In the genomic region with DNA sequence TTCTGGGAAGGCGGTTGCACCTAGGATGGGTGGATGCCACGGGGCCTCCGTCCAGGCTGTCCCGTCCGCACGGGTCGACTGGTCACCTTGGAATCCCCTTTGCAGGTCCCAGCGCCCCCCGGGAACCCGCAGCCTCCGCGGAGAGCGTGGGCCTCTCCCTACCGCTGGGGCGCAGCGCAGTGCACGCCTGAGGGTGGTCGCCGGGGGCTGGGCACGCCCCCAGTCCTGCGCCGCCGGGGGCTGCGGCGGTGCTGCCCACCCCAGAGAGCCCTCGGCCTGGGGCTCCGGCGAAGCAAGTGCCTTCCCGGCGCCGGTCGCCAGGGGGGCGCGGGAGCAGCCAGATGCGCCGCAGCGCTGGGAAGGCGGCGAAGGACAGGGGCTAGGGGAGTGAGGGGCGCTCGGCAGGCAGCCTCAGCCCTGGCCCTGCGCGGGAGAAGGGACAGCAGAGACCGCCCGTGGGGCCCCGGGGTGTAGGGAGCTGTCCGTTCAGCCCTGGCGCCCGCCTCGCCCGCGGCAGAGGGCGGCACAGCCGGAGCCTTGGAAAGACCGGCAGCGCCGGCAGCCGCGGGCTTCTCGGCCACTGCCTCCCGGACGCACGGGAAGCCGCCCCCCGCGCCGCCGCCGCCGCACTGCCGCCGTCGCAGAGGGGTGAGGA, we compare ENCODE assay signal across 8 cellular contexts. TPM values are rescaled to one million over a fixed set of nuclear protein-coding genes. Genes with fewer than 3 reads are reported as not detected.
DNase-seq lines count a peak whose midpoint lies in the region; ATAC-seq and TF ChIP-seq lines count a peak whose summit lies in the region.

No MANE protein-coding gene starts in this region.

- no peaks in the 10 kb centered on the region for H3K27me3 ChIP-seq in WERI-Rb-1 (ENCODE audit: insufficient read depth, low read depth, severe bottlenecking)
- no peaks in the 10 kb centered on the region for H3K27me3 ChIP-seq in right cardiac atrium (ENCODE audit: control insufficient read depth, insufficient read depth)
- peaks cover 77 to 80% (median 78%) of the 10 kb centered on the region in 3 donors for H3K27me3 ChIP-seq in skeletal muscle tissue (ENCODE audit: control insufficient read depth in 3 of 3, insufficient read depth in 3 of 3, low read length in 3 of 3)

- TF ChIP-seq CTCF in WERI-Rb-1 (IDR thresholded peaks at IDR 0.05; ENCODE audit: low read depth, low read length), result peak; percentile 65

- H3K4me1 ChIP-seq in right cardiac atrium (ENCODE audit: control insufficient read depth, insufficient read depth, low read length) (no peaks in the 10 kb centered on the region), skeletal muscle tissue (ENCODE audit: control insufficient read depth in 3 of 3, insufficient read depth in 3 of 3, low read length in 3 of 3) (peaks cover 0 to 28% (median 24%) of the 10 kb centered on the region in 3 donors)

- under 1% methylated on average over 73 of the region's 73 CpGs for WGBS in right cardiac atrium

- peak; percentile 67 for DNase-seq in AG08396 (ENCODE audit: low spot score)
- DNase-seq in HCEC 1CT, result peak; percentile 26
- peak; percentile 42 for DNase-seq in WERI-Rb-1
- no peak for DNase-seq in right cardiac atrium
- DNase-seq in NK-92 treated with Interleukin-12 subunit alpha and Interleukin-12 subunit beta, amount 100 ng/mL, for 24 hours (lab: John Stamatoyannopoulos, UW), result no peak
- no peak for DNase-seq in cerebellum (ENCODE audit: low spot score)
- no peak for DNase-seq in stimulated activated CD4-positive, alpha-beta T cell treated with anti-CD3 and anti-CD28 coated beads, Interleukin-4, amount 100 ng/mL, for 24 hours

- H3K36me3 ChIP-seq in WERI-Rb-1, result no peaks in the 10 kb centered on the region
- H3K36me3 ChIP-seq in skeletal muscle tissue (ENCODE audit: control insufficient read depth in 3 of 3, insufficient read depth in 3 of 3, low read length in 3 of 3), result no peaks in the 10 kb centered on the region

- peak overlapping the region in 2 of 3 donors; percentile 50 to 53 for H3K9ac ChIP-seq in skeletal muscle tissue (ENCODE audit: low read depth in 1 of 3, low read length in 3 of 3)

- intact Hi-C loops in right cardiac atrium (cut with DNase I), result no loop called here

- H3K9me3 ChIP-seq in WERI-Rb-1 (ENCODE audit: severe bottlenecking) (no peaks in the 10 kb centered on the region), right cardiac atrium (ENCODE audit: control insufficient read depth, low read length) (no peaks in the 10 kb centered on the region), skeletal muscle tissue (ENCODE audit: control insufficient read depth in 3 of 3, low read length in 3 of 3) (peaks cover 0 to 3% (median 0%) of the 10 kb centered on the region in 3 donors)

- H3K27ac ChIP-seq in WERI-Rb-1 (peak overlapping the region; percentile 15), right cardiac atrium (ENCODE audit: low read length) (no peak overlapping the region), skeletal muscle tissue (ENCODE audit: low read depth, low read length) (no peak overlapping the region)

- peak; percentile 49 to 52 for ATAC-seq in right cardiac atrium

- H3K4me3 ChIP-seq in WERI-Rb-1 (ENCODE audit: low read depth, low read length) (peak overlapping the region; percentile 73), right cardiac atrium (ENCODE audit: low read length) (peak overlapping the region; percentile 41), skeletal muscle tissue (ENCODE audit: low read length in 3 of 3) (peak overlapping the region in 2 of 3 donors; percentile 58)

RNA-seq across cellular contexts. Expression of gene ZDHHC22, which starts 0.5 kb away (rescaled TPM):
- total RNA-seq in right cardiac atrium (not detected), skeletal muscle tissue (0.52 TPM), cerebellum (9.8 TPM)
- polyA plus RNA-seq in right cardiac atrium, result not detected

RNA-seq across cellular contexts. Expression of gene TMEM63C, which starts 40.5 kb away (rescaled TPM):
- under 1 TPM in 3 of 4 donors, not detected in 1; 0.03 to 0.23 (median 0.14) TPM for total RNA-seq in right cardiac atrium
- 0.11 TPM for polyA plus RNA-seq in right cardiac atrium
- total RNA-seq in skeletal muscle tissue, result 3.1 TPM
- 16.9 TPM for total RNA-seq in cerebellum

RNA-seq across cellular contexts. Expression of gene CIPC, which starts 43.0 kb away (rescaled TPM):
- 10 to 100 TPM; 54.3 to 73.1 (median 65.9) TPM for total RNA-seq in right cardiac atrium
- 28.1 TPM for polyA plus RNA-seq in right cardiac atrium
- total RNA-seq in skeletal muscle tissue, result 13.6 TPM
- 40.9 TPM for total RNA-seq in cerebellum

Comparison
In these comparisons a context has a peak if more than half of its experiments do, and no peak if none do; other contexts are left out.
1. DNase-seq: peak in AG08396 (single experiment), HCEC 1CT (single experiment) and WERI-Rb-1 (single experiment); none in right cardiac atrium (0 of 3), NK-92 treated with Interleukin-12 subunit alpha and Interleukin-12 subunit beta, amount 100 ng/mL, for 24 hours (single experiment), cerebellum (single experiment) and stimulated activated CD4-positive, alpha-beta T cell treated with anti-CD3 and anti-CD28 coated beads, Interleukin-4, amount 100 ng/mL, for 24 hours (single experiment).
2. Peak in every context shown above with its lines, with median percentiles within 50 percentile points of each other: H3K4me3 ChIP-seq.